ENCODE assay signal across 1 cellular context in the genomic region with DNA sequence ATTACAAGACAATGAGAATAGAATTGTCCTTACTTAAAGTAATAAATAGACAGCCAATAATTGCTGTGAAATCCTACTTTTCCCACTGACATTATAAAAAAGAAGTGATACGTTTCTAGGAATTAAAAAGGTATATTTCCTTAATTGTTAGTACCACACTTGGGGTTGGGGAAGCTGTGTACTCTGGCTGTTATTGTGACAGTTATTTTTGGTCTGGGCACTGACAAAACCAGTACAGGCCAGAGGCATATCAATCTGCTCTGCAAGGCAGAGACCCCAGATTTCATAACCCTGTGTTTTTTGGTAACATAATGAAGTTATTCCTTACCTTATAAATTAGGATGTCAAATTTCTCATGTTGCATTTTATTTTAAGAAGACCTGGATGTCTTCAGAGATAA.
TF ChIP-seq lines count a peak whose summit lies in the region.

No MANE protein-coding gene starts in this region.

TF ChIP-seq in GM12878, 131 proteins besides CTCF, POLR2A, EP300 and RAD21:
- TF ChIP-seq, protein P1, sequence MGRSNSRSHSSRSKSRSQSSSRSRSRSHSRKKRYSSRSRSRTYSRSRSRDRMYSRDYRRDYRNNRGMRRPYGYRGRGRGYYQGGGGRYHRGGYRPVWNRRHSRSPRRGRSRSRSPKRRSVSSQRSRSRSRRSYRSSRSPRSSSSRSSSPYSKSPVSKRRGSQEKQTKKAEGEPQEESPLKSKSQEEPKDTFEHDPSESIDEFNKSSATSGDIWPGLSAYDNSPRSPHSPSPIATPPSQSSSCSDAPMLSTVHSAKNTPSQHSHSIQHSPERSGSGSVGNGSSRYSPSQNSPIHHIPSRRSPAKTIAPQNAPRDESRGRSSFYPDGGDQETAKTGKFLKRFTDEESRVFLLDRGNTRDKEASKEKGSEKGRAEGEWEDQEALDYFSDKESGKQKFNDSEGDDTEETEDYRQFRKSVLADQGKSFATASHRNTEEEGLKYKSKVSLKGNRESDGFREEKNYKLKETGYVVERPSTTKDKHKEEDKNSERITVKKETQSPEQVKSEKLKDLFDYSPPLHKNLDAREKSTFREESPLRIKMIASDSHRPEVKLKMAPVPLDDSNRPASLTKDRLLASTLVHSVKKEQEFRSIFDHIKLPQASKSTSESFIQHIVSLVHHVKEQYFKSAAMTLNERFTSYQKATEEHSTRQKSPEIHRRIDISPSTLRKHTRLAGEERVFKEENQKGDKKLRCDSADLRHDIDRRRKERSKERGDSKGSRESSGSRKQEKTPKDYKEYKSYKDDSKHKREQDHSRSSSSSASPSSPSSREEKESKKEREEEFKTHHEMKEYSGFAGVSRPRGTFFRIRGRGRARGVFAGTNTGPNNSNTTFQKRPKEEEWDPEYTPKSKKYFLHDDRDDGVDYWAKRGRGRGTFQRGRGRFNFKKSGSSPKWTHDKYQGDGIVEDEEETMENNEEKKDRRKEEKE (IDR thresholded peaks at IDR 0.05): no peak
- TF ChIP-seq STAT1 (conservative IDR thresholded peaks at IDR 0.05) (no peak), ZSCAN29 (IDR thresholded peaks at IDR 0.05) (no peak), CEBPB (IDR thresholded peaks at IDR 0.05; ENCODE audit: borderline replicate concordance in 1 of 2, low read depth in 2 of 2, low read length in 2 of 2) (no peak), KLF5 (IDR thresholded peaks at IDR 0.05; ENCODE audit: partially characterized antibody) (no peak), DPF2 (IDR thresholded peaks at IDR 0.05) (no peak)
